Comparison of ENCODE assay signal across 11 cellular contexts in the genomic region with DNA sequence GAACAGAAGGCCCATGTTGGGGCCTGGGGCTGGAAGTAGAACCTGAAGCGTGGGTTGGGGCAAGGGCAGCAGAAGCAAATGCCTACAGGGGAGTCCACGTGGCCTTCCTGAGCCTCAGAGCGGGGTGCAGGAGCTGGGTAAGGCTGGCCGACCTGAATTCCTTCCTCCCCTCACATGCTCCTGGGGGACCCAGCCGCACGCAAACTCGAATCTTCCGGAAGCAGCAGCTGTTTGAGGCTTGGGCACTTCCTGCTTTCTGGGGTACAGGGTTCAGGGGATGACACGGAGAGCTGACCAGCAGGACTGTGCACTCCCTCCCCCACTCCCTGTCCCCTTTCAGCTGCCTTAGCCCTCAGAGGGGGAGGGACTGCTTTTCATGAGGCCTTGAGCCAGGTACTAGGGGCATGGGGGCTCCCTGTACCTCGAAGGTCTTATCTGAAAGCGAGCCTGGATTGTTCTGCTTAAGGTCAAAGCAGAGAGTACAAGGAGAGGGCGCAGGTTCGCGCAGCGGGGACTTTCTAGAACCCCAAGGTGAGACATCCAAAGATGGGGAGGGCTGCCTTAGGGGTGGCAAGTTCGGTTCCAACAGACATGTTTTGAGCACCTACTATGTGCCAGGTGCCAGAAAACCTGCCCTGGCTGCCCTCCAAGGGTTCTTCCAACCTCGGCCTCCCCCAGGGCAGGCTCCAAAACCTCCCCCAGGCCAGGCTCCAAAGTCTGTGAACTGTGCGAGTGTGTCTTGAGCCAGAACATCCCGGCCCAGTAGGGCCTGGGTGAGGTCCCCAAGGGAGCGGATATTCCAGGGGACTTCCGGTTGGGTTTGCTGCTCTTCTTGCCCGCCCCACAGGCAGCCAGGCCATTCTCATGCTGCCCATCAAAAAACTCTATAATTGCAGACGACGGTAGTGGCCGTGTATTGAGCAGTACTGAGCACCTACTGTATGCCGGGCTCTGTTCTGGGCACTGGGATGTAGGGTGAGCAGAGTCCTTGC. TPM values are rescaled to one million over a fixed set of nuclear protein-coding genes. Genes with fewer than 3 reads are reported as not detected.
DNase-seq lines count a peak whose midpoint lies in the region; TF ChIP-seq lines count a peak whose summit lies in the region.
"Had no signal": no experiment of that assay in that cellular context is flagged by ENCODE, and none has a peak within 500 bp of the region (broad histone marks: within the 10 kb centered on the region; RNA-seq: fewer than 3 reads in every experiment).

No MANE protein-coding gene starts in this region.

- no peaks in the 10 kb centered on the region for H3K9me3 Mint-ChIP-seq in activated CD4-positive, alpha-beta T cell treated with anti-CD3 and anti-CD28 coated beads, Interleukin-2, amount 10 ng/mL, durations not matched to agents 24 days and 14 days

- peaks cover 37% of the 10 kb centered on the region for H3F3A ChIP-seq in MM.1S (ENCODE audit: insufficient read depth, low read length)

- WGBS in stomach, 5 donors, result 75 to 82% (median 76%) methylated on average over 18 to 26 of the region's 26 CpGs

- in situ Hi-C loops in brain microvascular endothelial cell (cut with HindIII; ENCODE audit: low pct_ligation_motif_present, low sequenced_read_pairs), result no loop called here

- H4K20me1 ChIP-seq in MM.1S (ENCODE audit: insufficient read depth, low read length), result no peaks in the 10 kb centered on the region

- H3K9ac ChIP-seq in MM.1S (ENCODE audit: low read length), result no peak overlapping the region

- H3K27me3 Mint-ChIP-seq in activated CD4-positive, alpha-beta T cell treated with anti-CD3 and anti-CD28 coated beads, Interleukin-2, amount 10 ng/mL, durations not matched to agents 24 days and 14 days, result no peaks in the 10 kb centered on the region

- H3K27ac Mint-ChIP-seq in activated CD4-positive, alpha-beta T cell treated with anti-CD3 and anti-CD28 coated beads, Interleukin-2, amount 10 ng/mL, durations not matched to agents 24 days and 14 days, result peak overlapping the region; percentile 97

- H3K4me2 ChIP-seq in MM.1S (ENCODE audit: low read depth, low read length), result no peak overlapping the region

- H2AFZ ChIP-seq in MM.1S (ENCODE audit: low read length), result no peak overlapping the region

- H3K9me3 ChIP-seq in left ventricle myocardium inferior (replicated peaks) (no peaks in the 10 kb centered on the region), stomach (no peaks in the 10 kb centered on the region), MM.1S (replicated peaks; ENCODE audit: insufficient read depth, low read length) (no peaks in the 10 kb centered on the region)

- H3K4me1 ChIP-seq in left ventricle myocardium inferior (no peaks in the 10 kb centered on the region), stomach (peaks cover 0 to 18% (median 3%) of the 10 kb centered on the region in 4 donors), MM.1S (ENCODE audit: low read length) (peaks cover 37% of the 10 kb centered on the region)

- H3K27me3 ChIP-seq in left ventricle myocardium inferior (ENCODE audit: low read depth) (peaks cover 38% of the 10 kb centered on the region), stomach (peaks cover 0 to 17% (median 0%) of the 10 kb centered on the region in 3 donors), brain microvascular endothelial cell (replicated peaks) (peaks cover 3% of the 10 kb centered on the region), MM.1S (replicated peaks; ENCODE audit: insufficient read depth, low read length) (no peaks in the 10 kb centered on the region)

- TF ChIP-seq CTCF in left ventricle myocardium inferior (IDR thresholded peaks at IDR 0.05; ENCODE audit: borderline replicate concordance) (no peak), stomach (IDR thresholded peaks at IDR 0.05) (no peak), brain microvascular endothelial cell (IDR thresholded peaks at IDR 0.05; ENCODE audit: low read depth, low read length, missing control alignments) (no peak), MM.1S (IDR thresholded peaks at IDR 0.05; ENCODE audit: low read length) (no peak)

- no peak for TF ChIP-seq POLR2A in stomach (IDR thresholded peaks at IDR 0.05)

- no peaks in the 10 kb centered on the region for H3K9me2 ChIP-seq in MM.1S (replicated peaks; ENCODE audit: insufficient read depth, low read length)

- H3K27ac ChIP-seq in left ventricle myocardium inferior (replicated peaks) (peak overlapping the region; percentile 52), stomach (peak overlapping the region; percentile 15 to 84 (median 44)), brain microvascular endothelial cell (no peak overlapping the region), MM.1S (ENCODE audit: low read length) (no peak overlapping the region)

- H3K36me3 Mint-ChIP-seq in activated CD4-positive, alpha-beta T cell treated with anti-CD3 and anti-CD28 coated beads, Interleukin-2, amount 10 ng/mL, durations not matched to agents 24 days and 14 days (ENCODE audit: low read depth), result peaks cover 31% of the 10 kb centered on the region

- DNase-seq in activated CD4-positive, alpha-beta T cell treated with anti-CD3 and anti-CD28 coated beads, Interleukin-2, amount 10 ng/mL, durations not matched to agents 24 days and 14 days, result peak; percentile 66
- no peak for DNase-seq in activated CD4-positive, alpha-beta T cell treated with anti-CD3 and anti-CD28 coated beads for 48 hours
- peak; percentile 86 for DNase-seq in SKM-1 (lab: John Stamatoyannopoulos, UW; ENCODE audit: unreplicated experiment)
- DNase-seq in left ventricle myocardium inferior, result peak; percentile 46
- peak; percentile 31 for DNase-seq in stomach
- no peak for DNase-seq in brain microvascular endothelial cell
- no peak for DNase-seq in H4 (ENCODE audit: low spot score)
- DNase-seq in MM.1S, result no peak
- DNase-seq: 8988T, NCI-H1694 treated with DMSO at 0.1 percent for 48 hours had no signal

- H3K4me3 ChIP-seq in left ventricle myocardium inferior (peak overlapping the region; percentile 36), stomach (peak overlapping the region in 2 of 4 donors; percentile 31 to 32), brain microvascular endothelial cell (ENCODE audit: low read depth, low read length) (no peak overlapping the region), MM.1S (ENCODE audit: low read length) (no peak overlapping the region)

- peaks cover 61% of the 10 kb centered on the region for H3K4me1 Mint-ChIP-seq in activated CD4-positive, alpha-beta T cell treated with anti-CD3 and anti-CD28 coated beads, Interleukin-2, amount 10 ng/mL, durations not matched to agents 24 days and 14 days

- intact Hi-C loops in activated CD4-positive, alpha-beta T cell treated with anti-CD3 and anti-CD28 coated beads, Interleukin-2, amount 10 ng/mL, durations not matched to agents 24 days and 14 days (cut with micrococcal nuclease), result no loop called here
- intact Hi-C loops in left ventricle myocardium inferior (cut with micrococcal nuclease), result no loop called here
- intact Hi-C loops in stomach (cut with DNase I; ENCODE audit: low total_unique reads), result no loop called here

- no peak for TF ChIP-seq EP300 in stomach (IDR thresholded peaks at IDR 0.05)

- H3K4me3 Mint-ChIP-seq in activated CD4-positive, alpha-beta T cell treated with anti-CD3 and anti-CD28 coated beads, Interleukin-2, amount 10 ng/mL, durations not matched to agents 24 days and 14 days, result peak overlapping the region; percentile 76

- H3K36me3 ChIP-seq in left ventricle myocardium inferior, result no peaks in the 10 kb centered on the region
- peaks cover 0 to 3% (median 0%) of the 10 kb centered on the region in 4 donors for H3K36me3 ChIP-seq in stomach
- H3K36me3 ChIP-seq in brain microvascular endothelial cell (replicated peaks), result no peaks in the 10 kb centered on the region
- H3K36me3 ChIP-seq in MM.1S (replicated peaks; ENCODE audit: insufficient read depth, low read length), result no peaks in the 10 kb centered on the region

- peaks cover 10% of the 10 kb centered on the region; the same call in 1 of the 2 replicates for H3K79me2 ChIP-seq in MM.1S (ENCODE audit: low read length)

RNA-seq across cellular contexts. Expression of gene NCF4, which starts 1.7 kb away (rescaled TPM):
- total RNA-seq in activated CD4-positive, alpha-beta T cell treated with anti-CD3 and anti-CD28 coated beads, Interleukin-2, amount 10 ng/mL, durations not matched to agents 24 days and 14 days, result 12.3 and 13.6 TPM in 2 replicates
- 5.5 TPM for total RNA-seq in left ventricle myocardium inferior
- 10 to 100 TPM in 1 of 5 donors, 1 to 10 TPM in 3, not detected in 1; 5.0 to 32.1 (median 6.8) TPM for total RNA-seq in stomach
- 10 to 100 TPM in 2 of 3 donors, 1 to 10 TPM in 1; 7.3 to 19.5 (median 16.3) TPM for polyA plus RNA-seq in stomach
- total RNA-seq in H4 (2014; rRNA removed; shearing (Covaris generic)), result not detected in 2 replicates

RNA-seq across cellular contexts. Expression of gene PVALB, which starts 45.7 kb away (rescaled TPM):
- total RNA-seq in activated CD4-positive, alpha-beta T cell treated with anti-CD3 and anti-CD28 coated beads, Interleukin-2, amount 10 ng/mL, durations not matched to agents 24 days and 14 days, result not detected in 2 replicates
- total RNA-seq in left ventricle myocardium inferior (not detected), stomach (not detected)
- polyA plus RNA-seq in stomach, result 1 to 10 TPM in 2 of 3 donors, under 1 TPM in 1; 0.95 to 4.1 (median 2.1) TPM
- total RNA-seq in H4 (2014; rRNA removed; shearing (Covaris generic)), result not detected in 2 replicates
- total RNA-seq: omental fat pad had no signal

RNA-seq across cellular contexts. Expression of gene CSF2RB, which starts 50.9 kb away (rescaled TPM):
- 5.0 and 5.2 TPM in 2 replicates for total RNA-seq in activated CD4-positive, alpha-beta T cell treated with anti-CD3 and anti-CD28 coated beads, Interleukin-2, amount 10 ng/mL, durations not matched to agents 24 days and 14 days
- total RNA-seq in left ventricle myocardium inferior (2.8 TPM), stomach (10 to 100 TPM in 1 of 5 donors, 1 to 10 TPM in 4; 1.2 to 11.9 (median 3.6) TPM)
- 1 to 10 TPM in 2 of 3 donors, under 1 TPM in 1; 0.92 to 1.4 (median 1.2) TPM for polyA plus RNA-seq in stomach
- not detected in 2 replicates for total RNA-seq in H4 (2014; rRNA removed; shearing (Covaris generic))

Comparison
In these comparisons a context has a peak if more than half of its experiments do, and no peak if none do; other contexts are left out.
1. DNase-seq: peak in activated CD4-positive, alpha-beta T cell treated with anti-CD3 and anti-CD28 coated beads, Interleukin-2, amount 10 ng/mL, durations not matched to agents 24 days and 14 days (single experiment), SKM-1 (single experiment), left ventricle myocardium inferior (single experiment) and stomach (single experiment); none in activated CD4-positive, alpha-beta T cell treated with anti-CD3 and anti-CD28 coated beads for 48 hours (single experiment), brain microvascular endothelial cell (single experiment), H4 (single experiment) and MM.1S (single experiment).
2. H3K27ac ChIP-seq: peak in left ventricle myocardium inferior (single experiment) and stomach (5 of 5); none in brain microvascular endothelial cell (single experiment) and MM.1S (single experiment).